ENCODE assay signal across 1 cellular context in the genomic region with DNA sequence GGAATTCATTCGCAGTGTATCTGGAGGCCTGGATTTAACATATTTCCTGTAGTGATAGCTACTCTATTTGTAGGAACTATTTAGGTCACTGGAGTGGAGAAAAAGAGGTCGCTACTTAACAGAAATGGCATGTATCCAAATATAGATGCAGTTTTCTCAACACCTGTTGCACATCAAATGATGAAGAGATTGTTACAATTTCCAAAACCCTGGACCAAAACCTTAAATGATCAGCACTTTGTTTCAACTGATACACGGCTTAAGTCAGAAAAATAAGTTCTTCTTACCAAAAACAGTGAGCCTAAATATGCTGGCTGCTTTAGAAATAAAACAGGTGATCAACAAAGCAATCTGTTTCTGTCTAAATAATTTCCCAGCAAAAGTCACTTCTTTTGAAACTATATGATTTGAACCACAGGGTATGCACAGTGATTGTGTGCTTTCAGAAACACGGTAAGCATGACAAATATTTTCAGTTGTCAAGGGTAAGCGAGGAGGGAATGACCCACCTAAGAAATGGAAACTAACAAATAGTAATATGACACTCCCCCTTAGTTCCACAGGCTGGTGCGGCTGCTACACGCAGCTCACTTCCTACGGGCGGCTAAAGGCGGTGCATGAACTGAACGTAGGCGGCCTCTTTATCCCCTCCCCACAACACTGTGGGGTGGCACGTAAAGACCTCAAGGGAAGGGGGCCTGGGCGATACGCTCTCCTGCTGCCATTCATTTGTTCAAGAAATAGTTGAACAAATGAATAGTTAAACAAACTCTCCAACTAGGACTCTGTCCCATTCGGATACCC.
TF ChIP-seq lines count a peak whose summit lies in the region.

No MANE protein-coding gene starts in this region.

TF ChIP-seq in A549, 52 proteins besides CTCF, POLR2A, EP300 and RAD21 (continued from another document):
- TF ChIP-seq NFE2L2 (conservative IDR thresholded peaks at IDR 0.05; ENCODE audit: low read length), result no peak
- TF ChIP-seq NR3C1 (IDR thresholded peaks at IDR 0.05), result no peak
- TF ChIP-seq, protein P1, sequence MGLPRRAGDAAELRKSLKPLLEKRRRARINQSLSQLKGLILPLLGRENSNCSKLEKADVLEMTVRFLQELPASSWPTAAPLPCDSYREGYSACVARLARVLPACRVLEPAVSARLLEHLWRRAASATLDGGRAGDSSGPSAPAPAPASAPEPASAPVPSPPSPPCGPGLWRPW (IDR thresholded peaks at IDR 0.05), result no peak
- no peak for TF ChIP-seq RFX5 (IDR thresholded peaks at IDR 0.05)
- TF ChIP-seq CEBPB (IDR thresholded peaks at IDR 0.05), result no peak
- no peak for TF ChIP-seq ZFP36 (IDR thresholded peaks at IDR 0.05; ENCODE audit: borderline replicate concordance, partially characterized antibody)
- no peak for TF ChIP-seq RCOR1 (IDR thresholded peaks at IDR 0.05; ENCODE audit: low read depth, low read length)
- TF ChIP-seq ZNF302 (CRISPR knock-in tag; IDR thresholded peaks at IDR 0.05), result no peak
- no peak for TF ChIP-seq SMC3 (IDR thresholded peaks at IDR 0.05)
- no peak for TF ChIP-seq CBX2 (IDR thresholded peaks at IDR 0.05; ENCODE audit: borderline replicate concordance, low read depth)
- TF ChIP-seq TP53 (CRISPR knock-in tag; IDR thresholded peaks at IDR 0.05), result no peak
- no peak for TF ChIP-seq MAZ (IDR thresholded peaks at IDR 0.05; ENCODE audit: borderline replicate concordance, low read depth, low read length)
